ENCODE assay signal across 8 cellular contexts in genomic region chr13:44918323-44919102, GRCh38.
DNase-seq lines count a peak whose midpoint lies in the region; ATAC-seq and FAIRE-seq lines count a peak whose summit lies in the region.

No MANE protein-coding gene starts in this region.

- peak; percentile 87 for DNase-seq in NCI-H226
- peak; percentile 82 for DNase-seq in stimulated activated CD4-positive, alpha-beta T cell treated with anti-CD3 and anti-CD28 coated beads, Interleukin-1b, Interleukin-23, amount 100 ng/mL, for 48 hours

- no peaks in the 10 kb centered on the region for H3K27me3 ChIP-seq in layer of hippocampus (ENCODE audit: control insufficient read depth, insufficient read depth, low read length)

- peak; percentile 97 for FAIRE-seq in A204.1 (lab: Jason Lieb, UNC)

- ATAC-seq in GM18502 (IDR thresholded peaks at IDR 0.05; ENCODE audit: poor library complexity, unreplicated experiment), result peak; percentile 90
- ATAC-seq in HG02973 (IDR thresholded peaks at IDR 0.05; ENCODE audit: unreplicated experiment), result peak; percentile 76
- ATAC-seq in activated CD4-positive, CD25-positive, alpha-beta regulatory T cell treated with anti-CD3 and anti-CD28 coated beads, Interleukin-2, amount 50 U/mL, for 24 hours, result peak; percentile 76 to 78

- peak overlapping the region; percentile 100 for H3K27ac ChIP-seq in cingulate gyrus (ENCODE audit: low read depth, low read length)
- peak overlapping the region; percentile 94 for H3K27ac ChIP-seq in layer of hippocampus (ENCODE audit: low read depth, low read length)

Comparison
In these comparisons a context has a peak if more than half of its experiments do, and no peak if none do; other contexts are left out.
1. Peak in every context shown above with its lines: DNase-seq, ATAC-seq and H3K27ac ChIP-seq.